8 cellular contexts compared by ENCODE assay signal in genomic region chr1:243851129-243851756, GRCh38. TPM values are rescaled to one million over a fixed set of nuclear protein-coding genes. Genes with fewer than 3 reads are reported as not detected.
DNase-seq lines count a peak whose midpoint lies in the region; ATAC-seq and TF ChIP-seq lines count a peak whose summit lies in the region.

No MANE protein-coding gene starts in this region.

- no peak for TF ChIP-seq POLR2A in Peyer's patch (IDR thresholded peaks at IDR 0.05)

- peak overlapping the region; percentile 75 to 96 (median 79) for H3K4me3 ChIP-seq in Peyer's patch
- H3K4me3 ChIP-seq in epithelial cell of proximal tubule (ENCODE audit: low read depth, low read length): peak overlapping the region; percentile 77

- peaks cover 0 to 6% of the 10 kb centered on the region in 2 donors for H3K27me3 ChIP-seq in Peyer's patch

- CTCF ChIA-PET in GM10248 (lab: Yijun Ruan, JAX): no interaction called here

- DNase-seq in Right ventricle myocardium inferior (ENCODE audit: missing footprints) (no peak), left cardiac atrium (no peak), Peyer's patch (no peak), epithelial cell of proximal tubule (ENCODE audit: low read depth) (no peak), omental fat pad (ENCODE audit: low spot score) (peak; percentile 27), AG08396 (ENCODE audit: low spot score) (no peak), GM10248 (ENCODE audit: extremely low spot score) (no peak)

- intact Hi-C loops in Right ventricle myocardium inferior (cut with DNase I): loop anchor here (1.0 to 5.0 kb wide), 2 partner anchors 66 to 196 kb away; no protein-coding TSS in a partner anchor
- intact Hi-C loops in left cardiac atrium (cut with DNase I): loop anchor here in 1 of 2 donors (10.0 kb wide), 1 partner anchor 194 kb away; no protein-coding TSS in a partner anchor

- TF ChIP-seq CTCF in Peyer's patch (IDR thresholded peaks at IDR 0.05): no peak
- TF ChIP-seq CTCF in epithelial cell of proximal tubule (conservative IDR thresholded peaks at IDR 0.05; ENCODE audit: low read depth, low read length): no peak
- no peak for TF ChIP-seq CTCF in omental fat pad (IDR thresholded peaks at IDR 0.05)
- no peak for TF ChIP-seq CTCF in GM10248 (IDR thresholded peaks at IDR 0.05; ENCODE audit: control extremely low read depth, extremely low read depth, low read depth, missing control alignments)

- H3K27ac ChIP-seq in Peyer's patch: peak overlapping the region; percentile 94 to 98 (median 98)

- ATAC-seq in Right ventricle myocardium inferior (peak; percentile 21), left cardiac atrium (no peak), omental fat pad (ENCODE audit: low FRiP score) (no peak), GM19455 (IDR thresholded peaks at IDR 0.05; ENCODE audit: unreplicated experiment) (no peak)

- H3K4me1 ChIP-seq in Peyer's patch: no peaks in the 10 kb centered on the region

- no peaks in the 10 kb centered on the region for H3K9me3 ChIP-seq in Peyer's patch

- POLR2A ChIA-PET in GM10248 (lab: Yijun Ruan, JAX): no interaction called here

- H3K36me3 ChIP-seq in Peyer's patch: no peaks in the 10 kb centered on the region

RNA-seq across cellular contexts. Expression of gene AKT3, which starts 1.2 kb away (rescaled TPM):
- total RNA-seq in Right ventricle myocardium inferior (19.1 TPM), left cardiac atrium (10 to 100 TPM; 27.6 to 42.9 TPM), Peyer's patch (10 to 100 TPM in 3 of 4 donors, 1 to 10 TPM in 1; 4.4 to 71.8 (median 15.2) TPM), epithelial cell of proximal tubule (10.2 and 12.2 TPM in 2 replicates), omental fat pad (10 to 100 TPM; 29.7 to 77.2 (median 37.4) TPM)
